Comparison of ENCODE assay signal across 7 cellular contexts in genomic region chr9:127735530-127736176, GRCh38. TPM values are rescaled to one million over a fixed set of nuclear protein-coding genes. Genes with fewer than 3 reads are reported as not detected.
A peak's percentile ranks its signal among the peaks of the same experiment; 100 is the strongest.
DNase-seq lines count a peak whose midpoint lies in the region; ATAC-seq and TF ChIP-seq lines count a peak whose summit lies in the region.

No MANE protein-coding gene starts in this region.

- H3K4me3 ChIP-seq in sigmoid colon = peak overlapping the region in 1 of 4 donors; percentile 93

- no peaks in the 10 kb centered on the region for H3K27me3 ChIP-seq in sigmoid colon

- no peak for TF ChIP-seq POLR2A in sigmoid colon (IDR thresholded peaks at IDR 0.05)

- peaks cover 0 to 27% (median 16%) of the 10 kb centered on the region in 4 donors for H3K4me1 ChIP-seq in sigmoid colon

- no peak for TF ChIP-seq EP300 in sigmoid colon (IDR thresholded peaks at IDR 0.05)

- peak in 1 of 4 experiments; percentile 3 for TF ChIP-seq CTCF in sigmoid colon (IDR thresholded peaks at IDR 0.05)

- ATAC-seq in GM19035 (IDR thresholded peaks at IDR 0.05; ENCODE audit: unreplicated experiment) (peak; percentile 3), HG03097 (IDR thresholded peaks at IDR 0.05; ENCODE audit: low FRiP score, unreplicated experiment) (peak; percentile 8)

- no peak for DNase-seq in caudate nucleus (lab: John Stamatoyannopoulos, UW)
- DNase-seq in sigmoid colon = no peak
- DNase-seq in GF-D8 (lab: John Stamatoyannopoulos, UW) = no peak
- no peak for DNase-seq in NCI-H128 (lab: John Stamatoyannopoulos, UW; ENCODE audit: unreplicated experiment)
- no peak for DNase-seq in SK-N-DZ (ENCODE audit: low spot score)

- H3K27ac ChIP-seq in caudate nucleus (ENCODE audit: low read depth, low read length) = peak overlapping the region; percentile 27
- peak overlapping the region; percentile 91 to 98 (median 98) for H3K27ac ChIP-seq in sigmoid colon

- intact Hi-C loops in sigmoid colon (cut with DNase I) = loop anchor here (1.0 to 2.0 kb wide), 3 partner anchors 50 to 181 kb away; partner anchors contain the start of gene ST6GALNAC4

- WGBS in sigmoid colon, 2 donors = 29 to 41% methylated on average over 15 of the region's 15 CpGs

- H3K36me3 ChIP-seq in sigmoid colon = peaks cover 0 to 17% (median 4%) of the 10 kb centered on the region in 4 donors

- no peaks in the 10 kb centered on the region for H3K9me3 ChIP-seq in sigmoid colon

RNA-seq across cellular contexts. Expression of gene TOR2A, which starts 0.6 kb away (rescaled TPM):
- total RNA-seq in sigmoid colon = 10 to 100 TPM in 1 of 4 donors, 1 to 10 TPM in 3; 6.1 to 10.4 (median 7.9) TPM
- polyA plus RNA-seq in sigmoid colon = 10 to 100 TPM; 12.6 to 26.4 (median 15.7) TPM
- 26.4 and 38.4 TPM in 2 replicates for polyA plus RNA-seq in SK-N-DZ (2014; cell fraction: cytosol; rRNA removed)
- polyA plus RNA-seq in SK-N-DZ (2014; cell fraction: nucleus; rRNA removed) = 30.8 and 42.5 TPM in 2 replicates

RNA-seq across cellular contexts. Expression of gene TTC16, which starts 19.8 kb away (rescaled TPM):
- not detected for total RNA-seq in sigmoid colon
- polyA plus RNA-seq in sigmoid colon = under 1 TPM in 1 of 3 donors, not detected in 2; 0.15 TPM
- 0.06 and 0.13 TPM in 2 replicates for polyA plus RNA-seq in SK-N-DZ (2014; cell fraction: cytosol; rRNA removed)
- polyA plus RNA-seq in SK-N-DZ (2014; cell fraction: nucleus; rRNA removed) = 0.22 and 0.55 TPM in 2 replicates

RNA-seq across cellular contexts. Expression of gene PTRH1, which starts 20.2 kb away (rescaled TPM):
- 10 to 100 TPM in 3 of 4 donors, 1 to 10 TPM in 1; 8.9 to 25.8 (median 19.4) TPM for total RNA-seq in sigmoid colon
- polyA plus RNA-seq in sigmoid colon = 10 to 100 TPM in 2 of 3 donors, 1 to 10 TPM in 1; 9.6 to 18.6 (median 10.4) TPM
- 11.8 and 14.8 TPM in 2 replicates for polyA plus RNA-seq in SK-N-DZ (2014; cell fraction: cytosol; rRNA removed)
- 9.3 and 10.4 TPM in 2 replicates for polyA plus RNA-seq in SK-N-DZ (2014; cell fraction: nucleus; rRNA removed)

RNA-seq across cellular contexts. Expression of gene CFAP157, which starts 28.9 kb away (rescaled TPM):
- total RNA-seq in sigmoid colon = not detected
- polyA plus RNA-seq in sigmoid colon = under 1 TPM in 1 of 3 donors, not detected in 2; 0.12 TPM
- 0.27 TPM in 1 of 2 replicates, not detected in the other for polyA plus RNA-seq in SK-N-DZ (2014; cell fraction: cytosol; rRNA removed)
- 0.58 and 1.1 TPM in 2 replicates for polyA plus RNA-seq in SK-N-DZ (2014; cell fraction: nucleus; rRNA removed)

RNA-seq across cellular contexts. Expression of gene SH2D3C, which starts 42.8 kb away (rescaled TPM):
- total RNA-seq in sigmoid colon = 1 to 10 TPM; 3.1 to 7.2 (median 4.9) TPM
- 10 to 100 TPM in 1 of 3 donors, 1 to 10 TPM in 2; 1.4 to 11.3 (median 6.6) TPM for polyA plus RNA-seq in sigmoid colon
- polyA plus RNA-seq in SK-N-DZ (2014; cell fraction: cytosol; rRNA removed) = 5.8 and 6.9 TPM in 2 replicates
- polyA plus RNA-seq in SK-N-DZ (2014; cell fraction: nucleus; rRNA removed) = 4.2 and 9.0 TPM in 2 replicates
